8 cellular contexts compared by ENCODE assay signal in the genomic region with DNA sequence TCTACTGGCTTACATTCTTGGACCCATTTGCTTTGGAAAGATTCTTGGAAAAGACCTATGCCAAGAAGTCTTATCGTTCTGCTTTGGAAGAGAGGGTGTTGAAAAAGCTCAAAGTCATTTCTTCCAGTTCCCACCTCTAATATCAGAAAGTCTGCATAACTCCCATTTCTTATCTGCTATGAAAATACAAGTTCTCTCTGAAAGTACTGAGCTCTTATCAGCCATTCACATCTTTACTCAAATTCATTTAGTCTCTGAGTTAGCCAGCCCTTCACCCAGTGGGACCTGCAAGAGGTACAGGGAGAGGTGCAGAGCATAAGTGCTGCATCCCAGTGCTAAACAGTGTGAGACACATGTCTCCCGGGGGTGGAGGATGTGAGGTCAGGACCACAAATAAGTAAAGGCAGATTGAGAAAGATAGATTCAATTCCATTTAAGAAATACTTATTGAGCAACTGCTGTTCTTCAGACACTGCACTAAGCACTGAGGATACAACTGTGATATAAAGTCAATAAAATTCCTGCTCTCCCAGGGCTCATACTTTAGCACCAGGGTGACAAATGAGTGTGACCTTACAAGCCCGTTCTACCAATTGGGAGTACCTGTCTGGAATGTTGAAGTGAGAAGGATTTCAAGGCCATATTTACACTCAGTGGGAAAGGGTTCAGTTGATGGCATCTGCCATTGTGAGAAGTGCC.
DNase-seq lines count a peak whose midpoint lies in the region; ATAC-seq, FAIRE-seq and TF ChIP-seq lines count a peak whose summit lies in the region.

No MANE protein-coding gene starts in this region.

- H3K4me3 ChIP-seq in mammary epithelial cell (replicated peaks in 1 of 3; ENCODE audit: insufficient read depth in 1 of 3, low read depth in 2 of 3, low read length in 3 of 3) (no peak overlapping the region), SJCRH30 (no peak overlapping the region)

- WGBS in mammary epithelial cell (ENCODE audit: low coverage, missing lambda C conversion rate), result 41% methylated on average over 3 of the region's 3 CpGs

- no peak for ATAC-seq in stimulated activated effector memory CD8-positive, alpha-beta T cell treated with anti-CD3 and anti-CD28 coated beads, Interleukin-12 subunit alpha, Interleukin-12 subunit beta, amount 100 ng/mL, for 72 hours

- no peak for TF ChIP-seq CTCF in MCF 10A (IDR thresholded peaks at IDR 0.05; ENCODE audit: unreplicated experiment)
- TF ChIP-seq CTCF in mammary epithelial cell (conservative IDR thresholded peaks at IDR 0.05 in 1 of 2, IDR thresholded peaks at IDR 0.05 in 1 of 2; ENCODE audit: extremely low read depth in 1 of 2, insufficient read depth in 1 of 2, low read depth in 1 of 2, low read length in 2 of 2), result no peak

- DNase-seq in MCF 10A (ENCODE audit: unreplicated experiment) (peak; percentile 53), mammary epithelial cell (no peak), fibroblast of the conjunctiva (ENCODE audit: low read depth) (peak; percentile 13), hypothalamus (lab: John Stamatoyannopoulos, UW) (no peak), SJCRH30 (no peak), H54 (ENCODE audit: insufficient read length, low spot score) (no peak)
- DNase-seq in activated CD4-positive, alpha-beta memory T cell treated with anti-CD3 and anti-CD28 coated beads for 36 hours, result peak; percentile 49
- DNase-seq in stimulated activated effector memory CD8-positive, alpha-beta T cell treated with anti-CD3 and anti-CD28 coated beads, Interleukin-12 subunit alpha, Interleukin-12 subunit beta, amount 100 ng/mL, for 72 hours (ENCODE audit: low spot score in 2 of 2), result no peak

- no peak for FAIRE-seq in H54 (lab: Jason Lieb, UNC)

- H3K4me1 ChIP-seq in mammary epithelial cell (ENCODE audit: insufficient read depth, low read length) (no peaks in the 10 kb centered on the region), SJCRH30 (no peaks in the 10 kb centered on the region)

- H3K9me3 ChIP-seq in mammary epithelial cell (replicated peaks; ENCODE audit: insufficient read depth, low read length), result no peaks in the 10 kb centered on the region
- 0 out of 2 replicates have a peak, but pooled peaks cover 2% of the 10 kb centered on the region for H3K9me3 ChIP-seq in SJCRH30 (replicated peaks)

- no peak overlapping the region for H2AFZ ChIP-seq in mammary epithelial cell (ENCODE audit: low read depth, low read length)

- no peak overlapping the region for H3K27ac Mint-ChIP-seq in MCF 10A (ENCODE audit: low read depth, unreplicated experiment)
- peak overlapping the region; percentile 6 for H3K27ac Mint-ChIP-seq in activated CD4-positive, alpha-beta memory T cell treated with anti-CD3 and anti-CD28 coated beads for 36 hours
- peak overlapping the region; percentile 66 for H3K27ac Mint-ChIP-seq in stimulated activated effector memory CD8-positive, alpha-beta T cell treated with anti-CD3 and anti-CD28 coated beads, Interleukin-12 subunit alpha, Interleukin-12 subunit beta, amount 100 ng/mL, for 72 hours

- no peaks in the 10 kb centered on the region for H4K20me1 ChIP-seq in mammary epithelial cell (ENCODE audit: insufficient read depth, low read length)

- H3K27me3 ChIP-seq in mammary epithelial cell (ENCODE audit: insufficient read depth, low read length) (no peaks in the 10 kb centered on the region), SJCRH30 (no peaks in the 10 kb centered on the region)

- peaks cover 7% of the 10 kb centered on the region for H3K36me3 ChIP-seq in mammary epithelial cell (ENCODE audit: insufficient read depth, low read length)
- H3K36me3 ChIP-seq in SJCRH30, result 0 out of 2 replicates have a peak, but pooled peaks cover 5% of the 10 kb centered on the region

- POLR2A ChIA-PET in MCF 10A (lab: Yijun Ruan, JAX), result no interaction called here
- POLR2A ChIA-PET in activated CD4-positive, alpha-beta memory T cell treated with anti-CD3 and anti-CD28 coated beads for 36 hours (lab: Charles Lee), result interaction anchor here (0.7 to 1.6 kb wide), 2 partner anchors 48 to 134 kb away, joined by 3 read pairs; no protein-coding TSS in a partner anchor

- H3K9me3 Mint-ChIP-seq in MCF 10A (ENCODE audit: unreplicated experiment), result no peaks in the 10 kb centered on the region
- H3K9me3 Mint-ChIP-seq in activated CD4-positive, alpha-beta memory T cell treated with anti-CD3 and anti-CD28 coated beads for 36 hours, result no peaks in the 10 kb centered on the region
- no peaks in the 10 kb centered on the region for H3K9me3 Mint-ChIP-seq in stimulated activated effector memory CD8-positive, alpha-beta T cell treated with anti-CD3 and anti-CD28 coated beads, Interleukin-12 subunit alpha, Interleukin-12 subunit beta, amount 100 ng/mL, for 72 hours

- peaks cover 6% of the 10 kb centered on the region for H3K4me1 Mint-ChIP-seq in MCF 10A (ENCODE audit: insufficient read depth, unreplicated experiment)
- peaks cover 55% of the 10 kb centered on the region for H3K4me1 Mint-ChIP-seq in activated CD4-positive, alpha-beta memory T cell treated with anti-CD3 and anti-CD28 coated beads for 36 hours (ENCODE audit: low read depth)
- H3K4me1 Mint-ChIP-seq in stimulated activated effector memory CD8-positive, alpha-beta T cell treated with anti-CD3 and anti-CD28 coated beads, Interleukin-12 subunit alpha, Interleukin-12 subunit beta, amount 100 ng/mL, for 72 hours, result peaks cover 37% of the 10 kb centered on the region

- in situ Hi-C loops in mammary epithelial cell (cut with MboI; ENCODE audit: low sequenced_read_pairs in 2 of 2), result no loop called here

- CTCF ChIA-PET in MCF 10A (lab: Yijun Ruan, JAX) (interaction anchor here (0.6 kb wide), 1 partner anchor 17 kb away, joined by 3 read pairs; no protein-coding TSS in a partner anchor), mammary epithelial cell (lab: Charles Lee; ENCODE audit: low non-redundant PET) (no interaction called here)
- CTCF ChIA-PET in activated CD4-positive, alpha-beta memory T cell treated with anti-CD3 and anti-CD28 coated beads for 36 hours (lab: Charles Lee), result interaction anchor here (1.0 to 2.1 kb wide), 5 partner anchors 19 to 49 kb away, joined by 3 to 7 read pairs (median 3); no protein-coding TSS in a partner anchor

- H3K79me2 ChIP-seq in mammary epithelial cell (ENCODE audit: insufficient read depth, low read length), result no peaks in the 10 kb centered on the region

- no peaks in the 10 kb centered on the region for H3K27me3 Mint-ChIP-seq in MCF 10A (ENCODE audit: insufficient read depth, unreplicated experiment)
- no peaks in the 10 kb centered on the region for H3K27me3 Mint-ChIP-seq in activated CD4-positive, alpha-beta memory T cell treated with anti-CD3 and anti-CD28 coated beads for 36 hours

- no peak overlapping the region for H3K9ac ChIP-seq in mammary epithelial cell (ENCODE audit: insufficient read depth, low read length)

- no peak overlapping the region for H3K4me2 ChIP-seq in mammary epithelial cell (ENCODE audit: insufficient read depth, low read depth, low read length)

- dilution Hi-C loops in mammary epithelial cell (cut with HindIII; ENCODE audit: low sequenced_read_pairs), result loop anchor here (10.0 kb wide), 1 partner anchor 71 kb away; no protein-coding TSS in a partner anchor

- H3K36me3 Mint-ChIP-seq in MCF 10A (ENCODE audit: insufficient read depth, unreplicated experiment), result peaks cover 34% of the 10 kb centered on the region
- peaks cover 67% of the 10 kb centered on the region for H3K36me3 Mint-ChIP-seq in activated CD4-positive, alpha-beta memory T cell treated with anti-CD3 and anti-CD28 coated beads for 36 hours
- peaks cover 96% of the 10 kb centered on the region for H3K36me3 Mint-ChIP-seq in stimulated activated effector memory CD8-positive, alpha-beta T cell treated with anti-CD3 and anti-CD28 coated beads, Interleukin-12 subunit alpha, Interleukin-12 subunit beta, amount 100 ng/mL, for 72 hours

- TF ChIP-seq POLR2A in H54 (IDR thresholded peaks at IDR 0.05; ENCODE audit: low read depth, low read length), result no peak

- BruUV-seq in MCF 10A (replicated peaks; lab: Mats Ljungman, UMichigan) (no TSS peak), mammary epithelial cell (replicated peaks; lab: Mats Ljungman, UMichigan) (no TSS peak)

- no peak overlapping the region for H3K27ac ChIP-seq in mammary epithelial cell (ENCODE audit: insufficient read depth, low read depth, low read length)
- H3K27ac ChIP-seq in SJCRH30, result no peak overlapping the region

- intact Hi-C loops in MCF 10A (cut with micrococcal nuclease), result no loop called here
- intact Hi-C loops in mammary epithelial cell (cut with micrococcal nuclease), result no loop called here
- intact Hi-C loops in activated CD4-positive, alpha-beta memory T cell treated with anti-CD3 and anti-CD28 coated beads for 36 hours (cut with micrococcal nuclease), result loop anchor here (2.0 kb wide), 1 partner anchor 89 kb away; a partner anchor contains a TSS

- no peak overlapping the region for H3K4me3 Mint-ChIP-seq in MCF 10A (ENCODE audit: unreplicated experiment)
- no peak overlapping the region for H3K4me3 Mint-ChIP-seq in activated CD4-positive, alpha-beta memory T cell treated with anti-CD3 and anti-CD28 coated beads for 36 hours
- H3K4me3 Mint-ChIP-seq in stimulated activated effector memory CD8-positive, alpha-beta T cell treated with anti-CD3 and anti-CD28 coated beads, Interleukin-12 subunit alpha, Interleukin-12 subunit beta, amount 100 ng/mL, for 72 hours, result no peak overlapping the region

Comparison
In these comparisons a context has a peak if more than half of its experiments do, and no peak if none do; other contexts are left out.
1. DNase-seq: peak in MCF 10A (single experiment), activated CD4-positive, alpha-beta memory T cell treated with anti-CD3 and anti-CD28 coated beads for 36 hours (single experiment) and fibroblast of the conjunctiva (single experiment); none in mammary epithelial cell (single experiment), stimulated activated effector memory CD8-positive, alpha-beta T cell treated with anti-CD3 and anti-CD28 coated beads, Interleukin-12 subunit alpha, Interleukin-12 subunit beta, amount 100 ng/mL, for 72 hours (0 of 2), hypothalamus (0 of 51), SJCRH30 (0 of 2) and H54 (single experiment).